ENCODE assay signal across 13 cellular contexts in the genomic region with DNA sequence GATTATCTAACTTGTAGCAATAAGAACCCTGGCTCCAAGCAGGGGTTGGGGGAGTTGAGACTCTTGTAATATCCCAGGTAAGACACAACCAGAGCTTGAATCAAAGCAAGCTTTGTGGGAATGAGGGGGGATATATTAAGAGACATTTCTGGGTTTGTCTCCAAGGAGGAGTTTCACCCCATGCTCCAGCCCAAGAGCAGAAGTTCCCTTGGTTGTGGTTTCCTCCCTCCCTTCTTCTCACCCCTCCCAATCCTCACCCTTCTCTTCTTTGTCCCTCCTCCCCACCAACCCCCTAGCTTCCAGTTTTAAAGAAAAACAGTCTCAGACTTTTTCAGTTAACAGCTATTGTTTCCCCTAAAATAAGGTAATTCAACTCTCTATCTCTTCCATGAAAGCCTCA. TPM values are rescaled to one million over a fixed set of nuclear protein-coding genes. Genes with fewer than 3 reads are reported as not detected.
DNase-seq lines count a peak whose midpoint lies in the region; ATAC-seq and TF ChIP-seq lines count a peak whose summit lies in the region.
"Had no signal": no experiment of that assay in that cellular context is flagged by ENCODE, and none has a peak within 500 bp of the region (broad histone marks: within the 10 kb centered on the region; RNA-seq: fewer than 3 reads in every experiment).

No MANE protein-coding gene starts in this region.

- H3K36me3 Mint-ChIP-seq in CD4-positive, alpha-beta memory T cell = peaks cover 49 to 61% of the 10 kb centered on the region in 2 donors
- H3K36me3 Mint-ChIP-seq: WTC11 had no signal

- peaks cover 17 to 47% (median 30%) of the 10 kb centered on the region in 4 donors for H3K4me1 Mint-ChIP-seq in CD4-positive, alpha-beta memory T cell
- H3K4me1 Mint-ChIP-seq in stimulated activated naive CD8-positive, alpha-beta T cell treated with anti-CD3 and anti-CD28 coated beads, Interleukin-15, amount 100 ng/mL, for 72 hours = peaks cover 48% of the 10 kb centered on the region

- H3K27ac ChIP-seq in CD4-positive, alpha-beta memory T cell (ENCODE audit: low read depth, low read length) = peak overlapping the region; percentile 79
- H3K27ac ChIP-seq in HL-60 (replicated peaks) (peak overlapping the region; percentile 81), OCI-LY7 (ENCODE audit: low read depth, low read length, poor library complexity, severe bottlenecking) (no peak overlapping the region), neutrophil (peak overlapping the region; percentile 98)
- H3K27ac ChIP-seq: C4-2B had no signal

- no TSS peak for BruUV-seq in OCI-LY7 (replicated peaks; lab: Mats Ljungman, UMichigan)

- H3K27me3 ChIP-seq in CD4-positive, alpha-beta memory T cell (ENCODE audit: insufficient read depth, low read length) = no peaks in the 10 kb centered on the region
- no peaks in the 10 kb centered on the region for H3K27me3 ChIP-seq in HL-60 (ENCODE audit: insufficient read depth, poor library complexity, severe bottlenecking)
- H3K27me3 ChIP-seq in neutrophil = no peaks in the 10 kb centered on the region

- H3K9me3 ChIP-seq in CD4-positive, alpha-beta memory T cell (ENCODE audit: control insufficient read depth in 1 of 2, low read length in 2 of 2) = no peaks in the 10 kb centered on the region
- H3K9me3 ChIP-seq in OCI-LY7 (ENCODE audit: low read length) = no peaks in the 10 kb centered on the region
- no peaks in the 10 kb centered on the region for H3K9me3 ChIP-seq in neutrophil

- H3K36me3 ChIP-seq in CD4-positive, alpha-beta memory T cell (ENCODE audit: insufficient read depth, low read length) = peaks cover 32% of the 10 kb centered on the region
- H3K36me3 ChIP-seq in OCI-LY7 (ENCODE audit: insufficient read depth, low read length) = peaks cover 32% of the 10 kb centered on the region
- H3K36me3 ChIP-seq in neutrophil = peaks cover 37% of the 10 kb centered on the region

- no peak overlapping the region for H3K4me3 Mint-ChIP-seq in CD4-positive, alpha-beta memory T cell
- no peak overlapping the region for H3K4me3 Mint-ChIP-seq in stimulated activated naive CD8-positive, alpha-beta T cell treated with anti-CD3 and anti-CD28 coated beads, Interleukin-15, amount 100 ng/mL, for 72 hours
- H3K4me3 Mint-ChIP-seq: nephron, WTC11 had no signal

- TF ChIP-seq CTCF in HL-60 (IDR thresholded peaks at IDR 0.05; ENCODE audit: insufficient read depth, low read length) (no peak), OCI-LY7 (conservative IDR thresholded peaks at IDR 0.05; ENCODE audit: low read length) (no peak), neutrophil (IDR thresholded peaks at IDR 0.05) (no peak)

- no peaks in the 10 kb centered on the region for H4K20me1 ChIP-seq in OCI-LY7 (ENCODE audit: insufficient read depth, low read length)

- no peaks in the 10 kb centered on the region for H3K9me3 Mint-ChIP-seq in CD4-positive, alpha-beta memory T cell
- no peaks in the 10 kb centered on the region for H3K9me3 Mint-ChIP-seq in stimulated activated naive CD8-positive, alpha-beta T cell treated with anti-CD3 and anti-CD28 coated beads, Interleukin-15, amount 100 ng/mL, for 72 hours
- H3K9me3 Mint-ChIP-seq: nephron, WTC11 had no signal

- H3K4me1 ChIP-seq in CD4-positive, alpha-beta memory T cell (ENCODE audit: insufficient read depth, low read length) = peaks cover 69% of the 10 kb centered on the region
- H3K4me1 ChIP-seq in OCI-LY7 (ENCODE audit: insufficient read depth, low read length, poor library complexity, severe bottlenecking) = peaks cover 27% of the 10 kb centered on the region
- peaks cover 63 to 65% of the 10 kb centered on the region in 2 experiments for H3K4me1 ChIP-seq in neutrophil (ENCODE audit: control insufficient read depth in 1 of 2, insufficient read depth in 1 of 2, low read depth in 1 of 2, low read length in 1 of 2)

- DNase-seq in CD4-positive, alpha-beta memory T cell = no peak
- peak; percentile 49 to 81 for DNase-seq in HL-60 (ENCODE audit: low read depth in 1 of 2, low spot score in 1 of 2)
- DNase-seq in OCI-LY7 (ENCODE audit: low spot score) = no peak
- DNase-seq in stimulated activated naive CD8-positive, alpha-beta T cell treated with anti-CD3 and anti-CD28 coated beads, Interleukin-15, amount 100 ng/mL, for 72 hours = no peak
- DNase-seq in GM03348 (ENCODE audit: low spot score) = no peak
- DNase-seq in NCI-H2081 treated with DMSO at 0.1 percent for 48 hours (lab: John Stamatoyannopoulos, UW) = no peak
- no peak for DNase-seq in NCI-H2029 treated with DMSO at 0.1 percent for 48 hours (lab: John Stamatoyannopoulos, UW)
- DNase-seq: NCI-H1417 had no signal

- 0 out of 2 replicates have a peak overlapping the region, but pooled peaks have one; percentile 42 for H3K4me2 ChIP-seq in OCI-LY7 (ENCODE audit: low read length)

- POLR2A ChIA-PET in CD4-positive, alpha-beta memory T cell (lab: Charles Lee; ENCODE audit: partially characterized antibody) = interaction anchor here (1.0 to 36.1 kb wide), 11 partner anchors 6 to 95 kb away, joined by 3 to 1778 read pairs (median 11); a partner anchor contains a TSS
- POLR2A ChIA-PET in OCI-LY7 (lab: Charles Lee) = interaction anchor here (1.1 to 6.4 kb wide), 3 partner anchors 8 to 15 kb away, joined by 6 to 50 read pairs (median 11); a partner anchor contains a TSS

- H3K9me2 ChIP-seq in OCI-LY7 (ENCODE audit: insufficient read depth, low read length) = no peaks in the 10 kb centered on the region

- intact Hi-C loops in CD4-positive, alpha-beta memory T cell (cut with micrococcal nuclease) = loop anchor here (1.0 to 2.0 kb wide), 7 partner anchors 11 to 75 kb away; a partner anchor contains a TSS
- intact Hi-C loops in OCI-LY7 (cut with micrococcal nuclease; ENCODE audit: unreplicated experiment) = no loop called here

- no peak overlapping the region for H2AFZ ChIP-seq in OCI-LY7 (ENCODE audit: low read length)

- no peak for ATAC-seq in stimulated activated naive CD8-positive, alpha-beta T cell treated with anti-CD3 and anti-CD28 coated beads, Interleukin-15, amount 100 ng/mL, for 72 hours
- ATAC-seq: WTC11 had no signal

- H3K27me3 Mint-ChIP-seq in CD4-positive, alpha-beta memory T cell = no peaks in the 10 kb centered on the region
- H3K27me3 Mint-ChIP-seq in stimulated activated naive CD8-positive, alpha-beta T cell treated with anti-CD3 and anti-CD28 coated beads, Interleukin-15, amount 100 ng/mL, for 72 hours = no peaks in the 10 kb centered on the region

- no peaks in the 10 kb centered on the region for H3K79me2 ChIP-seq in OCI-LY7 (ENCODE audit: insufficient read depth, low read depth, low read length)

- peak overlapping the region; percentile 11 to 84 for H3K4me3 ChIP-seq in CD4-positive, alpha-beta memory T cell (ENCODE audit: low read length in 2 of 2)
- H3K4me3 ChIP-seq in HL-60 (replicated peaks; ENCODE audit: insufficient read depth, low read length) = peak overlapping the region; percentile 10; the same call in 1 of the 2 replicates
- H3K4me3 ChIP-seq in OCI-LY7 (ENCODE audit: low read depth, low read length, poor library complexity, severe bottlenecking) = no peak overlapping the region
- H3K4me3 ChIP-seq in neutrophil (ENCODE audit: low read depth in 1 of 2, low read length in 1 of 2) = peak overlapping the region; percentile 41 to 45

- no peak overlapping the region for H3K27ac Mint-ChIP-seq in CD4-positive, alpha-beta memory T cell
- peak overlapping the region in 1 of 2 donors; percentile 34 for H3K27ac Mint-ChIP-seq in stimulated activated naive CD8-positive, alpha-beta T cell treated with anti-CD3 and anti-CD28 coated beads, Interleukin-15, amount 100 ng/mL, for 72 hours
- H3K27ac Mint-ChIP-seq: nephron, WTC11 had no signal

- CTCF ChIA-PET in CD4-positive, alpha-beta memory T cell (lab: Charles Lee; ENCODE audit: partially characterized antibody) = interaction anchor here (0.8 to 16.0 kb wide), 8 partner anchors 8 to 76 kb away, joined by 3 to 385 read pairs (median 14); a partner anchor contains a TSS
- CTCF ChIA-PET in OCI-LY7 (lab: Charles Lee; ENCODE audit: unreplicated experiment) = interaction anchor here (0.6 to 0.8 kb wide), 2 partner anchors 10 to 12 kb away, joined by 3 read pairs; a partner anchor contains a TSS

RNA-seq across cellular contexts. Expression of a gene that starts 11.9 kb away (rescaled TPM):
- total RNA-seq in CD4-positive, alpha-beta memory T cell = 100 to 1,000 TPM; 571 to 574 TPM
- polyA plus RNA-seq in CD4-positive, alpha-beta memory T cell = 100 to 1,000 TPM; 435 to 487 TPM
- 22.1 and 24.3 TPM in 2 replicates for total RNA-seq in OCI-LY7 (2014; rRNA removed; shearing (Covaris generic))
- 46.6 and 53.6 TPM in 2 replicates for total RNA-seq in OCI-LY7 (2022)
- total RNA-seq: astrocyte had no signal

RNA-seq across cellular contexts. Expression of a gene that starts 16.7 kb away (rescaled TPM):
- total RNA-seq in CD4-positive, alpha-beta memory T cell = 1 to 10 TPM; 1.2 TPM
- polyA plus RNA-seq in CD4-positive, alpha-beta memory T cell = under 1 TPM in 1 of 2 donors, not detected in 1; 0.41 TPM
- total RNA-seq in OCI-LY7 (2014; rRNA removed; shearing (Covaris generic)) = 3.7 and 4.4 TPM in 2 replicates
- 4.2 and 5.0 TPM in 2 replicates for total RNA-seq in OCI-LY7 (2022)

RNA-seq across cellular contexts. Expression of a gene that starts 38.2 kb away (rescaled TPM):
- under 1 TPM; 0.15 to 0.50 TPM for total RNA-seq in CD4-positive, alpha-beta memory T cell
- under 1 TPM in 1 of 2 donors, not detected in 1; 0.42 TPM for polyA plus RNA-seq in CD4-positive, alpha-beta memory T cell
- not detected in 2 replicates for total RNA-seq in OCI-LY7 (2014; rRNA removed; shearing (Covaris generic))
- total RNA-seq in OCI-LY7 (2022) = not detected in 2 replicates

Comparison
In these comparisons a context has a peak if more than half of its experiments do, and no peak if none do; other contexts are left out.
1. DNase-seq: peak in HL-60 (2 of 2); none in CD4-positive, alpha-beta memory T cell (0 of 5), OCI-LY7 (single experiment), stimulated activated naive CD8-positive, alpha-beta T cell treated with anti-CD3 and anti-CD28 coated beads, Interleukin-15, amount 100 ng/mL, for 72 hours (0 of 2), GM03348 (single experiment), NCI-H2081 treated with DMSO at 0.1 percent for 48 hours (single experiment) and NCI-H2029 treated with DMSO at 0.1 percent for 48 hours (single experiment).
2. RNA of a gene that starts 11.9 kb away (total RNA-seq): 571 to 574 TPM in CD4-positive, alpha-beta memory T cell; 22.1 to 53.6 TPM in OCI-LY7; every median in the first group is over 10 times any median in the second.